ENCODE assay signal across 1 cellular context in genomic region chr7:10889266-10889898, GRCh38.
TF ChIP-seq lines count a peak whose summit lies in the region.

No MANE protein-coding gene starts in this region.

TF ChIP-seq in HepG2, 621 proteins besides CTCF, POLR2A, EP300 and RAD21 (continued from another document):
- TF ChIP-seq RERE (CRISPR knock-in tag; IDR thresholded peaks at IDR 0.05; ENCODE audit: low read depth), result no peak
- TF ChIP-seq FOXC1 (CRISPR knock-in tag; IDR thresholded peaks at IDR 0.05; ENCODE audit: borderline replicate concordance), result no peak
- TF ChIP-seq PTBP1 (IDR thresholded peaks at IDR 0.05; ENCODE audit: low read depth, low read length, poor library complexity, severe bottlenecking), result no peak
- no peak for TF ChIP-seq TAF1 (CRISPR knock-in tag; IDR thresholded peaks at IDR 0.05)
